16 cellular contexts compared by ENCODE assay signal in the genomic region with DNA sequence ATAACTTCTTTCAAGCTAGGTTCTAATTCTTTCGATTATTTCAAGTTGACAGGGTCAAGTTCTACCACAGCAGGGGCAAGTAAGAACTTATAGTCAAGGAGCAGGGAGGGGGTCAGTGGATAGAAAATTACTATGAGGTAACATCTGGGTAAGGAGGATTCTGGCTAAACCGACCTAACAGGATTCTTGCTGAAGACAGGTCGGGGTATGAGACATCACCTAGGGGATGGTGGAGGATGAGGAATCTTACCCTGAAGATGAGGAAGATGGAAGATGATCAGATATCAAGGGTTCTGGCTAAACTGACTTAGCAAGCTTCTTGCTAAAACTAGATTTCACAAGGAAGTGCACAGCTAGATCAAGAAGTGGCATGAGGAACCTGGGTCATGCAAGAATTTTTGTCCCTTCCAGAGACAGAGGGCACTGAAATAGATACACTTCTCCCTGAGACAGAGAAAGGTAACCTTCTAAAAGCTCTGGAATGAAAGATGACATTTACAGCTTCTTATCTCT. TPM values are rescaled to one million over a fixed set of nuclear protein-coding genes. Genes with fewer than 3 reads are reported as not detected.
DNase-seq lines count a peak whose midpoint lies in the region; ATAC-seq and TF ChIP-seq lines count a peak whose summit lies in the region.
"Had no signal": no experiment of that assay in that cellular context is flagged by ENCODE, and none has a peak within 500 bp of the region (broad histone marks: within the 10 kb centered on the region; RNA-seq: fewer than 3 reads in every experiment).

No MANE protein-coding gene starts in this region.

- no peak overlapping the region for H2BK120ac ChIP-seq in mesendoderm (ENCODE audit: low read depth, low read length)

- H3K9me2 ChIP-seq in GM23338 (ENCODE audit: insufficient read depth), result no peaks in the 10 kb centered on the region

- no peak for TF ChIP-seq CTCF in mammary epithelial cell (conservative IDR thresholded peaks at IDR 0.05 in 1 of 2, IDR thresholded peaks at IDR 0.05 in 1 of 2; ENCODE audit: extremely low read depth in 1 of 2, insufficient read depth in 1 of 2, low read depth in 1 of 2, low read length in 2 of 2)
- no peak for TF ChIP-seq CTCF in MCF 10A (IDR thresholded peaks at IDR 0.05; ENCODE audit: unreplicated experiment)
- TF ChIP-seq CTCF in endothelial cell (IDR thresholded peaks at IDR 0.05; ENCODE audit: unreplicated experiment), result no peak
- no peak for TF ChIP-seq CTCF in GM23338 (conservative IDR thresholded peaks at IDR 0.05; ENCODE audit: low read depth in 2 of 2)

- H2AFZ ChIP-seq in mammary epithelial cell (ENCODE audit: low read depth, low read length), result no peak overlapping the region
- H2AFZ ChIP-seq in GM23338, result no peak overlapping the region

- H3K9me3 Mint-ChIP-seq in MCF 10A (ENCODE audit: unreplicated experiment) (no peaks in the 10 kb centered on the region), endothelial cell (ENCODE audit: unreplicated experiment) (no peaks in the 10 kb centered on the region), GM23338 (no peaks in the 10 kb centered on the region)
- peaks cover 0 to 8% (median 4%) of the 10 kb centered on the region in 11 donors for H3K9me3 Mint-ChIP-seq in naive thymus-derived CD4-positive, alpha-beta T cell

- H3K27ac Mint-ChIP-seq in MCF 10A (ENCODE audit: low read depth, unreplicated experiment) (no peak overlapping the region), endothelial cell (ENCODE audit: unreplicated experiment) (peak overlapping the region; percentile 76), GM23338 (no peak overlapping the region)
- no peak overlapping the region for H3K27ac Mint-ChIP-seq in naive thymus-derived CD4-positive, alpha-beta T cell

- no peak overlapping the region for H2BK5ac ChIP-seq in mesendoderm (ENCODE audit: low read length)

- CTCF ChIA-PET in mammary epithelial cell (lab: Charles Lee; ENCODE audit: low non-redundant PET) (no interaction called here), MCF 10A (lab: Yijun Ruan, JAX) (interaction anchor here (0.9 to 9.3 kb wide), 2 partner anchors 11 to 21 kb away, joined by 3 to 52 read pairs; no protein-coding TSS in a partner anchor)
- CTCF ChIA-PET in naive thymus-derived CD4-positive, alpha-beta T cell (lab: Charles Lee), result no interaction called here

- H3K4me3 Mint-ChIP-seq in MCF 10A (ENCODE audit: unreplicated experiment) (no peak overlapping the region), endothelial cell (ENCODE audit: unreplicated experiment) (no peak overlapping the region), GM23338 (no peak overlapping the region)
- H3K4me3 Mint-ChIP-seq in naive thymus-derived CD4-positive, alpha-beta T cell, result no peak overlapping the region

- in situ Hi-C loops in mammary epithelial cell (cut with MboI; ENCODE audit: low sequenced_read_pairs in 2 of 2), result no loop called here

- H3K9me3 ChIP-seq in mammary epithelial cell (replicated peaks; ENCODE audit: insufficient read depth, low read length), result no peaks in the 10 kb centered on the region
- peaks cover 0 to 4% (median 0%) of the 10 kb centered on the region in 3 experiments for H3K9me3 ChIP-seq in naive thymus-derived CD4-positive, alpha-beta T cell (ENCODE audit: control insufficient read depth in 2 of 3, low read length in 3 of 3)
- H3K9me3 ChIP-seq: HAP-1 had no signal

- BruUV-seq in mammary epithelial cell (replicated peaks; lab: Mats Ljungman, UMichigan) (no TSS peak), MCF 10A (replicated peaks; lab: Mats Ljungman, UMichigan) (no TSS peak)

- H2BK15ac ChIP-seq in mesendoderm (replicated peaks; ENCODE audit: low read depth), result no peak overlapping the region

- H3K56ac ChIP-seq in mesendoderm (ENCODE audit: low read length), result no peak overlapping the region

- no peaks in the 10 kb centered on the region for H3F3A ChIP-seq in GM23338 (replicated peaks; ENCODE audit: low read depth)

- POLR2A ChIA-PET in MCF 10A (lab: Yijun Ruan, JAX), result no interaction called here
- POLR2A ChIA-PET in naive thymus-derived CD4-positive, alpha-beta T cell (lab: Charles Lee), result no interaction called here

- H3K9ac ChIP-seq in mammary epithelial cell (ENCODE audit: insufficient read depth, low read length) (no peak overlapping the region), mesendoderm (ENCODE audit: low read length) (no peak overlapping the region)

- peak; percentile 57 for DNase-seq in mammary epithelial cell
- DNase-seq in MCF 10A (ENCODE audit: unreplicated experiment), result no peak
- no peak for DNase-seq in endothelial cell (ENCODE audit: low spot score)
- DNase-seq in mesendoderm, result peak; percentile 22
- no peak for DNase-seq in GM23338 (ENCODE audit: low spot score)
- no peak for DNase-seq in NCI-H2081 treated with DMSO at 0.1 percent for 48 hours (lab: John Stamatoyannopoulos, UW)
- no peak for DNase-seq in naive thymus-derived CD4-positive, alpha-beta T cell
- DNase-seq: COR-L47, NCI-H1436, NCI-H2029 treated with DMSO at 0.1 percent for 48 hours, NCI-H524, OCI-M1 had no signal

- H3K36me3 ChIP-seq in mammary epithelial cell (ENCODE audit: insufficient read depth, low read length) (no peaks in the 10 kb centered on the region), mesendoderm (ENCODE audit: control insufficient read depth, insufficient read depth, low read length) (no peaks in the 10 kb centered on the region), GM23338 (ENCODE audit: insufficient read depth) (no peaks in the 10 kb centered on the region)
- no peaks in the 10 kb centered on the region for H3K36me3 ChIP-seq in naive thymus-derived CD4-positive, alpha-beta T cell (ENCODE audit: control insufficient read depth in 2 of 3, insufficient read depth in 3 of 3, low read length in 3 of 3)
- H3K36me3 ChIP-seq: HAP-1 had no signal

- no peak for ATAC-seq in GM23338
- ATAC-seq in naive thymus-derived CD4-positive, alpha-beta T cell, result no peak
- ATAC-seq: A549, HepG2 had no signal

- H3K79me2 ChIP-seq in mammary epithelial cell (ENCODE audit: insufficient read depth, low read length) (no peaks in the 10 kb centered on the region), mesendoderm (ENCODE audit: control insufficient read depth, insufficient read depth, low read length) (no peaks in the 10 kb centered on the region), GM23338 (replicated peaks; ENCODE audit: insufficient read depth) (no peaks in the 10 kb centered on the region)

- H3K23ac ChIP-seq in mesendoderm (ENCODE audit: low read length), result no peak overlapping the region

- H3K4ac ChIP-seq in mesendoderm (ENCODE audit: low read depth, low read length), result no peak overlapping the region

- intact Hi-C loops in mammary epithelial cell (cut with micrococcal nuclease) (no loop called here), MCF 10A (cut with micrococcal nuclease) (no loop called here)
- intact Hi-C loops in naive thymus-derived CD4-positive, alpha-beta T cell (cut with micrococcal nuclease), result no loop called here

- H2AK5ac ChIP-seq in mesendoderm (ENCODE audit: low read length), result no peak overlapping the region

- H3K4me1 Mint-ChIP-seq in MCF 10A (ENCODE audit: insufficient read depth, unreplicated experiment), result peaks cover 43% of the 10 kb centered on the region
- H3K4me1 Mint-ChIP-seq in endothelial cell (ENCODE audit: unreplicated experiment), result peaks cover 32% of the 10 kb centered on the region
- H3K4me1 Mint-ChIP-seq in GM23338, result peaks cover 4% of the 10 kb centered on the region; the same call in 2 of the 3 replicates
- H3K4me1 Mint-ChIP-seq in naive thymus-derived CD4-positive, alpha-beta T cell, result no peaks in the 10 kb centered on the region

- no peak overlapping the region for H4K8ac ChIP-seq in mesendoderm (ENCODE audit: low read depth, low read length)

- 7% methylated on average over 3 of the region's 3 CpGs for WGBS in mammary epithelial cell (ENCODE audit: low coverage, missing lambda C conversion rate)
- WGBS in mesendoderm (ENCODE audit: extremely low coverage, insufficient coverage, low lambda C conversion rate), result no CpG with 5 or more reads among the region's 3 CpGs

- H3K27ac ChIP-seq in mammary epithelial cell (ENCODE audit: insufficient read depth, low read depth, low read length) (no peak overlapping the region), mesendoderm (ENCODE audit: low read depth, low read length) (no peak overlapping the region), GM23338 (ENCODE audit: low read depth) (no peak overlapping the region)
- no peak overlapping the region for H3K27ac ChIP-seq in naive thymus-derived CD4-positive, alpha-beta T cell (ENCODE audit: low read depth, low read length)
- H3K27ac ChIP-seq: A549, C4-2B had no signal

- no peaks in the 10 kb centered on the region for H3K27me3 Mint-ChIP-seq in MCF 10A (ENCODE audit: insufficient read depth, unreplicated experiment)
- peaks cover under 1% of the 10 kb centered on the region for H3K27me3 Mint-ChIP-seq in endothelial cell (ENCODE audit: unreplicated experiment)
- no peaks in the 10 kb centered on the region for H3K27me3 Mint-ChIP-seq in GM23338 (ENCODE audit: insufficient read depth, low read depth, poor library complexity)
- peaks cover 0 to 44% (median 16%) of the 10 kb centered on the region in 5 donors for H3K27me3 Mint-ChIP-seq in naive thymus-derived CD4-positive, alpha-beta T cell

- H4K5ac ChIP-seq in mesendoderm (ENCODE audit: low read length), result no peak overlapping the region

- H4K20me1 ChIP-seq in mammary epithelial cell (ENCODE audit: insufficient read depth, low read length) (no peaks in the 10 kb centered on the region), GM23338 (replicated peaks; ENCODE audit: insufficient read depth) (no peaks in the 10 kb centered on the region)

- H3K27me3 ChIP-seq in mammary epithelial cell (ENCODE audit: insufficient read depth, low read length) (no peaks in the 10 kb centered on the region), mesendoderm (ENCODE audit: insufficient read depth, low read length, poor library complexity) (no peaks in the 10 kb centered on the region), GM23338 (ENCODE audit: insufficient read depth) (no peaks in the 10 kb centered on the region)
- H3K27me3 ChIP-seq in naive thymus-derived CD4-positive, alpha-beta T cell (ENCODE audit: control insufficient read depth in 2 of 2, insufficient read depth in 2 of 2, low read length in 2 of 2), result no peaks in the 10 kb centered on the region

- no peaks in the 10 kb centered on the region for H3K79me1 ChIP-seq in mesendoderm (ENCODE audit: low read length)

- H3K4me2 ChIP-seq in mammary epithelial cell (ENCODE audit: insufficient read depth, low read depth, low read length) (peak overlapping the region; percentile 24), mesendoderm (ENCODE audit: low read length) (no peak overlapping the region), GM23338 (no peak overlapping the region)

- H3K4me1 ChIP-seq in mammary epithelial cell (ENCODE audit: insufficient read depth, low read length), result peaks cover 31% of the 10 kb centered on the region
- no peaks in the 10 kb centered on the region for H3K4me1 ChIP-seq in mesendoderm (ENCODE audit: control insufficient read depth, low read depth, low read length)
- H3K4me1 ChIP-seq in GM23338 (ENCODE audit: insufficient read depth), result no peaks in the 10 kb centered on the region; the same call in 1 of the 2 replicates
- no peaks in the 10 kb centered on the region for H3K4me1 ChIP-seq in naive thymus-derived CD4-positive, alpha-beta T cell (ENCODE audit: control insufficient read depth in 2 of 2, insufficient read depth in 2 of 2, low read length in 2 of 2)

- H3K36me3 Mint-ChIP-seq in MCF 10A (ENCODE audit: insufficient read depth, unreplicated experiment) (no peaks in the 10 kb centered on the region), endothelial cell (ENCODE audit: low read depth, unreplicated experiment) (peaks cover under 1% of the 10 kb centered on the region), GM23338 (ENCODE audit: low read depth) (no peaks in the 10 kb centered on the region)
- no peaks in the 10 kb centered on the region for H3K36me3 Mint-ChIP-seq in naive thymus-derived CD4-positive, alpha-beta T cell

- H3K4me3 ChIP-seq in mammary epithelial cell (replicated peaks in 1 of 3; ENCODE audit: insufficient read depth in 1 of 3, low read depth in 2 of 3, low read length in 3 of 3) (no peak overlapping the region), mesendoderm (ENCODE audit: low read length) (no peak overlapping the region), GM23338 (no peak overlapping the region)
- H3K4me3 ChIP-seq in naive thymus-derived CD4-positive, alpha-beta T cell (ENCODE audit: low read length), result no peak overlapping the region
- H3K4me3 ChIP-seq: A549, HAP-1 had no signal

- dilution Hi-C loops in mammary epithelial cell (cut with HindIII; ENCODE audit: low sequenced_read_pairs), result no loop called here

- no peak overlapping the region for H3K18ac ChIP-seq in mesendoderm (ENCODE audit: low read length)

RNA-seq across cellular contexts. Expression of a gene that starts 9.4 kb away (rescaled TPM):
- total RNA-seq in mammary epithelial cell (not detected), MCF 10A (2022) (not detected in 2 replicates), endothelial cell (ENCODE audit: unreplicated experiment) (not detected)
- polyA plus RNA-seq in mammary epithelial cell (not detected), GM23338 (2016; fragmentation: Nextera tagmentation; extraction: Ambion mirVana) (not detected in 2 replicates)
- not detected for polyA minus RNA-seq in mammary epithelial cell
- polyA plus RNA-seq in mesendoderm (2013, experiment 1 of 2), result not detected
- polyA plus RNA-seq in mesendoderm (2013, experiment 2 of 2), result not detected
- total RNA-seq in GM23338 (2014; rRNA removed; shearing (Covaris generic)), result not detected in 2 replicates
- not detected for total RNA-seq in naive thymus-derived CD4-positive, alpha-beta T cell
- polyA plus RNA-seq in naive thymus-derived CD4-positive, alpha-beta T cell, result not detected
- total RNA-seq: HepG2 had no signal
- polyA plus RNA-seq: A549, HepG2 had no signal

Comparison
In these comparisons a context has a peak if more than half of its experiments do, and no peak if none do; other contexts are left out.
1. DNase-seq: peak in mammary epithelial cell (single experiment) and mesendoderm (single experiment); none in MCF 10A (single experiment), endothelial cell (single experiment), GM23338 (single experiment), NCI-H2081 treated with DMSO at 0.1 percent for 48 hours (single experiment) and naive thymus-derived CD4-positive, alpha-beta T cell (0 of 9).